11 cellular contexts compared by ENCODE assay signal in the genomic region with DNA sequence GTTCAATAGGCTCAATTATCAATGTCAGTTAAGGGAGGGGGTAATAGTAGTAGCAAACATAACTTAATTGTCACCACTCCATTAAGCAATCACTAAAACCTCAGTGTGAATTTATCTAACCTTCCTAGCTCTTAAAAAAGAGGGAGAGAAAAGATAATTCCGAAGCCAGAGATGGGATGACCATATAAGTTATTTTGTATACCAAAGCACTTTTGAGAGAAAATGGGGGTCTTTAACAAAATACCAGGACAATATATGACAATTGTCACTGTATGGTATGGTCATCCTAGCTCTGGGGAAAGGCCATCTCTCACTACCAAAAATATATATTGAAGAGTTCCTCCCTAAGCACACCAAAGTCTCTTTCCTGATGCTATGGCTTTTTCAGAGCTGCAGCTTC. TPM values are rescaled to one million over a fixed set of nuclear protein-coding genes. Genes with fewer than 3 reads are reported as not detected.
"Had no signal": no experiment of that assay in that cellular context is flagged by ENCODE, and none has a peak within 500 bp of the region (broad histone marks: within the 10 kb centered on the region; RNA-seq: fewer than 3 reads in every experiment).

No MANE protein-coding gene starts in this region.

- H3K4me3 ChIP-seq: GM23248, GM23338, HAP-1 had no signal

- H3K27ac ChIP-seq: GM23248 had no signal

- H3K9me3 ChIP-seq: HAP-1 had no signal

- H2AFZ ChIP-seq: GM23248, GM23338 had no signal

- H3K4me2 ChIP-seq: GM23338 had no signal

- H3K4me3 Mint-ChIP-seq: GM23338, H9, HFFc6 had no signal

- H3K9ac ChIP-seq: GM23248 had no signal

- H3K9me3 Mint-ChIP-seq: GM23338, H9 had no signal

- H3K27ac Mint-ChIP-seq: GM23338, H9, HFFc6 had no signal

- H3K4me1 Mint-ChIP-seq: GM23338, H9 had no signal

- H3K4me1 ChIP-seq: HAP-1 had no signal

- FAIRE-seq: H1, H54 had no signal

- H3K36me3 ChIP-seq: HAP-1 had no signal

- ATAC-seq: GM23338, HCT116 had no signal

- DNase-seq: GM23248, GOT3, H7, H9, HCEC 1CT, HFFc6 had no signal

RNA-seq across cellular contexts. Expression of gene SPHKAP, which starts 55.1 kb away (rescaled TPM):
- total RNA-seq: H1, H9 had no signal
- polyA plus RNA-seq: GM23338 had no signal
